In the genomic region with DNA sequence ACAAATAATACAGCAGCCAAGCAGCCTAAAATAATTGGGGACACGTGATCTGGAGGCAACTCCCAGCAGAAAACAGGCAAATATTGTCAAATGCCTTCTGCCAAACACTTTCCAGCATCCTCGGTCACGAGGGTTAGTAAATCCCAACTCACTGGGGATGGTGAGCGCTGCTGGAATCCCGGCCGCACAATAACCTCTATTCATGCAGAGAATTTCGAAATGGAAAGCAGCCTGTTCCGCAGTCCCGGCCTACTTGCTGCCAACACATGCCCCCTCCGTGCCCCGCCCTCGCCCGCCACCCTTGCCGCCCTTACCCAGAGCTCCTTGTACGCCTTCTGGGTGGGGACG, we compare ENCODE assay signal across 10 cellular contexts.
DNase-seq lines count a peak whose midpoint lies in the region; ATAC-seq and TF ChIP-seq lines count a peak whose summit lies in the region.
"Had no signal": no experiment of that assay in that cellular context is flagged by ENCODE, and none has a peak within 500 bp of the region (broad histone marks: within the 10 kb centered on the region; RNA-seq: fewer than 3 reads in every experiment).

No MANE protein-coding gene starts in this region.

- intact Hi-C loops in heart left ventricle (cut with DNase I) (no loop called here), gastrocnemius medialis (cut with DNase I; ENCODE audit: low total_unique reads) (no loop called here)

- H3K4me1 ChIP-seq in heart left ventricle (peaks cover 0 to 5% (median 0%) of the 10 kb centered on the region in 12 donors), gastrocnemius medialis (peaks cover 7 to 11% of the 10 kb centered on the region in 2 donors)

- DNase-seq in LHCN-M2 (ENCODE audit: low read depth) = peak; percentile 50
- DNase-seq in SHP77 (lab: John Stamatoyannopoulos, UW) = peak; percentile 34 to 43
- peak in 4 of 5 donors; percentile 19 to 57 (median 32) for DNase-seq in heart left ventricle
- peak; percentile 33 to 41 for DNase-seq in gastrocnemius medialis
- no peak for DNase-seq in NCI-H2171 treated with DMSO at 0.1 percent for 48 hours (lab: John Stamatoyannopoulos, UW)
- DNase-seq: activated CD8-positive, alpha-beta T cell treated with anti-CD3 and anti-CD28 coated beads, Interleukin-2, amount 10 ng/mL, durations not matched to agents 7 days and 5 days; mesenchymal stem cell had no signal

- 75 to 85% (median 78%) methylated on average over 16 of the region's 16 CpGs for WGBS in heart left ventricle, 4 donors

- H3K27me3 ChIP-seq in heart left ventricle (no peaks in the 10 kb centered on the region), gastrocnemius medialis (no peaks in the 10 kb centered on the region)

- H3K27ac ChIP-seq in heart left ventricle (no peak overlapping the region), gastrocnemius medialis (peak overlapping the region in 2 of 4 donors; percentile 7 to 9)

- no peaks in the 10 kb centered on the region for H3K9me3 ChIP-seq in heart left ventricle
- no peaks in the 10 kb centered on the region for H3K9me3 ChIP-seq in gastrocnemius medialis

- in situ Hi-C loops in gastrocnemius medialis (cut with MboI; ENCODE audit: low sequenced_read_pairs in 4 of 4) = no loop called here

- peak in 3 of 4 donors; percentile 49 to 83 (median 78) for ATAC-seq in heart left ventricle
- ATAC-seq in gastrocnemius medialis = peak; percentile 46 to 74
- ATAC-seq in GM19023 (IDR thresholded peaks at IDR 0.05; ENCODE audit: unreplicated experiment) = no peak
- no peak for ATAC-seq in HG03571 (IDR thresholded peaks at IDR 0.05; ENCODE audit: unreplicated experiment)
- ATAC-seq in HG03159 (IDR thresholded peaks at IDR 0.05; ENCODE audit: unreplicated experiment) = no peak
- ATAC-seq: activated CD8-positive, alpha-beta T cell treated with anti-CD3 and anti-CD28 coated beads, Interleukin-2, amount 10 ng/mL, durations not matched to agents 7 days and 5 days had no signal

- H3K4me3 ChIP-seq in heart left ventricle = peak overlapping the region in 1 of 12 donors; percentile 15
- peak overlapping the region in 3 of 4 donors; percentile 20 to 29 (median 21) for H3K4me3 ChIP-seq in gastrocnemius medialis

- H3K36me3 ChIP-seq in heart left ventricle = no peaks in the 10 kb centered on the region
- no peaks in the 10 kb centered on the region for H3K36me3 ChIP-seq in gastrocnemius medialis

- TF ChIP-seq POLR2A in heart left ventricle (IDR thresholded peaks at IDR 0.05) = no peak
- TF ChIP-seq POLR2A in gastrocnemius medialis (IDR thresholded peaks at IDR 0.05) = no peak

- TF ChIP-seq CTCF in heart left ventricle (IDR thresholded peaks at IDR 0.05) (no peak), gastrocnemius medialis (IDR thresholded peaks at IDR 0.05 in 4 of 5, conservative IDR thresholded peaks at IDR 0.05 in 1 of 5) (no peak)

Comparison
In these comparisons a context has a peak if more than half of its experiments do, and no peak if none do; other contexts are left out.
1. ATAC-seq: peak in heart left ventricle (3 of 4) and gastrocnemius medialis (2 of 2); none in GM19023 (single experiment), HG03571 (single experiment) and HG03159 (single experiment).